Comparison of ENCODE assay signal across 18 cellular contexts in genomic region chr2:60945341-60945740, GRCh38.
"Had no signal": no experiment of that assay in that cellular context is flagged by ENCODE, and none has a peak within 500 bp of the region (broad histone marks: within the 10 kb centered on the region; RNA-seq: fewer than 3 reads in every experiment).

No MANE protein-coding gene starts in this region.

- ATAC-seq: activated CD4-positive, alpha-beta T cell treated with anti-CD3 and anti-CD28 coated beads for 36 hours; activated CD8-positive, alpha-beta memory T cell treated with anti-CD3 and anti-CD28 coated beads, Interleukin-2, amount 10 ng/mL, durations not matched to agents 7 days and 5 days; mucosa of descending colon; naive thymus-derived CD8-positive, alpha-beta T cell; right cardiac atrium had no signal

- DNase-seq: activated CD4-positive, alpha-beta memory T cell treated with anti-CD3 and anti-CD28 coated beads for 36 hours; activated CD4-positive, alpha-beta T cell treated with anti-CD3 and anti-CD28 coated beads for 36 hours; activated CD8-positive, alpha-beta memory T cell treated with anti-CD3 and anti-CD28 coated beads, Interleukin-2, amount 10 ng/mL, durations not matched to agents 7 days and 5 days; activated T-cell treated with anti-CD3 and anti-CD28 coated beads, Interleukin-2, amount 50 U/mL, for 1 hour; adrenal gland; hippocampal formation; kidney; left ventricle myocardium inferior; mucosa of descending colon; naive thymus-derived CD8-positive, alpha-beta T cell; right cardiac atrium; stimulated activated CD4-positive, alpha-beta T cell treated with anti-CD3 and anti-CD28 coated beads, Interleukin-4, amount 100 ng/mL, for 24 hours; stimulated activated naive CD4-positive, alpha-beta T cell; trophoblast cell had no signal

- H3K27ac ChIP-seq: adrenal gland, esophagus muscularis mucosa, left ventricle myocardium inferior, prostate gland, skin epidermis had no signal

- H3K27me3 ChIP-seq: adrenal gland, esophagus muscularis mucosa had no signal

- FAIRE-seq: colon, kidney had no signal

- H3K36me3 ChIP-seq: adrenal gland, prostate gland had no signal

- H3K4me3 ChIP-seq: adrenal gland, esophagus muscularis mucosa, left ventricle myocardium inferior, mucosa of descending colon, prostate gland, skin epidermis had no signal

- H3K4me1 ChIP-seq: adrenal gland, esophagus muscularis mucosa, left ventricle myocardium inferior, prostate gland had no signal

- H3K9me3 ChIP-seq: esophagus muscularis mucosa, left ventricle myocardium inferior, mucosa of descending colon, prostate gland had no signal
